Comparison of ENCODE assay signal across 17 cellular contexts in the genomic region with DNA sequence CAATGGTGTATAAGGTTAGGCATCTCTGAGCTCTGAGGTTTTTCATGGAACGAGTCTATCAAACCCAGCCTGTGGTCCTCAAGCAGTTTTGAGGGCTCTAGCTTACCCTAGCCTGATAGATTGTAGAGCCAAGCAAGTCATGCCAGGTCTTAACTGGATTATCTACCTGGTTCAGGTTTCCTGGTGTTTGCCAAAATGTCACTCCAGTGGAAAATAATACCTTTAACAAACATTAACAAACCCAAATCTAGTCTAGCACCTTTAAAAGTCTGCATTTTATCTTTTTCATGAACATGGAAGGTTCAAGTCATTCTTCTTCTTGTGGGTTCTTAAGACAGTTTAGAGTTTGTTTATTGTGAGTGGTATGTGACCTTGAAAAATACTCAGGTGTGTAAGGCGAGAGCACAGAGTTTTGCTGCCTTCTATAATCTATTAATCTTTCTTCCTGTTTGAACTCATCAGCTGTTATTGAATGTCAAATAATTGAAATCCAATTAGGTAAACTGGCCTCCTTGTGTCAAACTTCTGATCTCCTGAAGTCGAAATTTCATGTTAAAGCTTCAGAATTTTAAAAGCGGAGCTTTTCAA. TPM values are rescaled to one million over a fixed set of nuclear protein-coding genes. Genes with fewer than 3 reads are reported as not detected.
A peak's percentile ranks its signal among the peaks of the same experiment; 100 is the strongest.
DNase-seq lines count a peak whose midpoint lies in the region; ATAC-seq and TF ChIP-seq lines count a peak whose summit lies in the region.
"Had no signal": no experiment of that assay in that cellular context is flagged by ENCODE, and none has a peak within 500 bp of the region (broad histone marks: within the 10 kb centered on the region; RNA-seq: fewer than 3 reads in every experiment).

No MANE protein-coding gene starts in this region.

- no peak overlapping the region for H3K4me3 Mint-ChIP-seq in stimulated activated naive CD8-positive, alpha-beta T cell treated with anti-CD3 and anti-CD28 coated beads, Interleukin-15, amount 100 ng/mL, for 72 hours

- H3K9me3 ChIP-seq in PC-9 (ENCODE audit: insufficient read depth, low read depth) (no peaks in the 10 kb centered on the region), esophagus squamous epithelium (no peaks in the 10 kb centered on the region)

- WGBS in esophagus squamous epithelium, 2 donors, result 51 to 84% methylated on average over 4 of the region's 4 CpGs

- POLR2A ChIA-PET in PC-9 (lab: Charles Lee; ENCODE audit: unreplicated experiment), result no interaction called here

- H3K4me1 Mint-ChIP-seq in stimulated activated naive CD8-positive, alpha-beta T cell treated with anti-CD3 and anti-CD28 coated beads, Interleukin-15, amount 100 ng/mL, for 72 hours, result peaks cover 70% of the 10 kb centered on the region

- no peaks in the 10 kb centered on the region for H3K27me3 ChIP-seq in PC-9 (ENCODE audit: insufficient read depth, low read depth)
- H3K27me3 ChIP-seq in esophagus squamous epithelium, result no peaks in the 10 kb centered on the region

- TF ChIP-seq CTCF in PC-9 (conservative IDR thresholded peaks at IDR 0.05) (no peak), esophagus squamous epithelium (IDR thresholded peaks at IDR 0.05) (no peak)

- no peak for TF ChIP-seq POLR2A in esophagus squamous epithelium (IDR thresholded peaks at IDR 0.05)

- no peak overlapping the region for H3K4me2 ChIP-seq in PC-9

- peaks cover 21% of the 10 kb centered on the region for H3K36me3 ChIP-seq in PC-9 (ENCODE audit: low read depth)
- peaks cover 0 to 4% (median 0%) of the 10 kb centered on the region in 3 donors for H3K36me3 ChIP-seq in esophagus squamous epithelium

- H3K79me2 ChIP-seq in PC-9 (ENCODE audit: low read depth), result peaks cover 95% of the 10 kb centered on the region

- H3K4me1 ChIP-seq in PC-9 (replicated peaks; ENCODE audit: insufficient read depth) (peaks cover 44% of the 10 kb centered on the region), esophagus squamous epithelium (peaks cover 15 to 77% (median 24%) of the 10 kb centered on the region in 3 donors)

- H3K4me3 ChIP-seq in PC-9, result no peak overlapping the region
- no peak overlapping the region for H3K4me3 ChIP-seq in esophagus squamous epithelium

- H3F3A ChIP-seq in PC-9 (ENCODE audit: insufficient read depth, low read depth), result peaks cover 36% of the 10 kb centered on the region

- intact Hi-C loops in PC-9 (cut with micrococcal nuclease; ENCODE audit: unreplicated experiment) (no loop called here), esophagus squamous epithelium (cut with DNase I) (no loop called here)

- H3K9me2 ChIP-seq in PC-9 (ENCODE audit: insufficient read depth), result no peaks in the 10 kb centered on the region

- DNase-seq in stimulated activated naive CD8-positive, alpha-beta T cell treated with anti-CD3 and anti-CD28 coated beads, Interleukin-15, amount 100 ng/mL, for 72 hours, result no peak
- DNase-seq in stimulated activated naive CD8-positive, alpha-beta T cell treated with anti-CD3 and anti-CD28 coated beads, Interleukin-15, Interleukin-2, amounts not matched to agents 100 U/mL and 50 U/mL, for 24 hours, result no peak
- DNase-seq in PC-9 (no peak), esophagus squamous epithelium (lab: John Stamatoyannopoulos, UW) (no peak)
- DNase-seq in stimulated activated CD4-positive, alpha-beta T cell treated with anti-CD3 and anti-CD28 coated beads, Interleukin-2, amount 100 ng/mL, for 48 hours, result no peak
- no peak for DNase-seq in activated CD4-positive, CD25-positive, alpha-beta regulatory T cell treated with anti-CD3 and anti-CD28 coated beads, Interleukin-2, amount 50 U/mL, for 72 hours
- DNase-seq: ACHN; AML-193; GOT3; NCI-H187; NCI-H226; NCI-H524 treated with DMSO at 0.1 percent for 48 hours; NK-92 treated with Interleukin-12 subunit alpha and Interleukin-12 subunit beta, amount 100 ng/mL, for 24 hours; SHP77 treated with DMSO at 0.1 percent for 48 hours had no signal

- BruUV-seq in PC-9 (replicated peaks; lab: Mats Ljungman, UMichigan), result no TSS peak

- H2AFZ ChIP-seq in PC-9, result no peak overlapping the region

- CTCF ChIA-PET in PC-9 (lab: Charles Lee), result no interaction called here

- peak overlapping the region; percentile 61 to 63 for H3K27ac Mint-ChIP-seq in stimulated activated naive CD8-positive, alpha-beta T cell treated with anti-CD3 and anti-CD28 coated beads, Interleukin-15, amount 100 ng/mL, for 72 hours

- H3K9me3 Mint-ChIP-seq in stimulated activated naive CD8-positive, alpha-beta T cell treated with anti-CD3 and anti-CD28 coated beads, Interleukin-15, amount 100 ng/mL, for 72 hours, result no peaks in the 10 kb centered on the region

- no peak for ATAC-seq in stimulated activated naive CD8-positive, alpha-beta T cell treated with anti-CD3 and anti-CD28 coated beads, Interleukin-15, amount 100 ng/mL, for 72 hours
- ATAC-seq in stimulated activated naive CD8-positive, alpha-beta T cell treated with anti-CD3 and anti-CD28 coated beads, Interleukin-15, Interleukin-2, amounts not matched to agents 100 U/mL and 50 U/mL, for 24 hours, result no peak
- ATAC-seq in GM18867 (IDR thresholded peaks at IDR 0.05; ENCODE audit: unreplicated experiment), result no peak
- ATAC-seq: SK-N-SH treated with all-trans-retinoic acid at 6 μM for 48 hours had no signal

- H3K27me3 Mint-ChIP-seq in stimulated activated naive CD8-positive, alpha-beta T cell treated with anti-CD3 and anti-CD28 coated beads, Interleukin-15, amount 100 ng/mL, for 72 hours, result no peaks in the 10 kb centered on the region

- peaks cover 23% of the 10 kb centered on the region for H4K20me1 ChIP-seq in PC-9 (ENCODE audit: insufficient read depth)

- H3K27ac ChIP-seq in PC-9 (peak overlapping the region; percentile 48), esophagus squamous epithelium (peak overlapping the region in 3 of 4 donors; percentile 2 to 68 (median 20))

RNA-seq across cellular contexts. Expression of a gene that starts 13.4 kb away (rescaled TPM):
- total RNA-seq in PC-9 (2021), result 0.38 and 0.48 TPM in 2 replicates
- under 1 TPM in 1 of 4 donors, not detected in 3; 0.41 TPM for total RNA-seq in esophagus squamous epithelium

RNA-seq across cellular contexts. Expression of a gene that starts 14.0 kb away (rescaled TPM):
- total RNA-seq in PC-9 (2021) (33.0 and 60.8 TPM in 2 replicates), esophagus squamous epithelium (10 to 100 TPM; 23.1 to 46.6 (median 32.4) TPM)

RNA-seq across cellular contexts. Expression of a gene that starts 41.7 kb away (rescaled TPM):
- total RNA-seq in PC-9 (2021) (4.7 and 6.4 TPM in 2 replicates), esophagus squamous epithelium (not detected)
- total RNA-seq: OCI-LY7 had no signal
